In the genomic region with DNA sequence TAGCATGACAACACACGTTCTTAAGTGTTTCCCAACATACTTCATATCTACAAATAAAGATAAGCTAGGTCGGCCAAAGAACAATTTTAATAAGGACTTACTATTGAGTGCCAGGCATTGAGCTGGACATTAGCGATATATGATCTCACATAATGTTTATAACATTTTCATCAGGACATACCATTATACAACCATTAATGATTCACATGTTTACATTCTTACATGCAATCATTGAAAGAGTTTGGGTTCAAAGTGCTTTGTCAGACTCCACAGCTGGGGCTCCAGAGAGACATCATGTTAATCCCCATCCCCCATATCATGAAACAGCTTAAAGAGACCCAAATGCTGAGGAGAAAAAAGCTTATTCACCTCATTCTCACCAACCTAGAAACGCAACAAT, we compare ENCODE assay signal across 16 cellular contexts.
DNase-seq lines count a peak whose midpoint lies in the region; ATAC-seq and TF ChIP-seq lines count a peak whose summit lies in the region.
"Had no signal": no experiment of that assay in that cellular context is flagged by ENCODE, and none has a peak within 500 bp of the region (broad histone marks: within the 10 kb centered on the region; RNA-seq: fewer than 3 reads in every experiment).

No MANE protein-coding gene starts in this region.

- H4K20me1 ChIP-seq in GM23338 (replicated peaks; ENCODE audit: insufficient read depth) (0 out of 2 replicates have a peak, but pooled peaks cover 7% of the 10 kb centered on the region), smooth muscle cell (ENCODE audit: low read depth) (no peaks in the 10 kb centered on the region)

- no peaks in the 10 kb centered on the region for H3K27me3 ChIP-seq in GM23338 (ENCODE audit: insufficient read depth)
- H3K27me3 ChIP-seq in smooth muscle cell (ENCODE audit: low read depth), result no peaks in the 10 kb centered on the region
- no peaks in the 10 kb centered on the region for H3K27me3 ChIP-seq in left ventricle myocardium inferior (ENCODE audit: low read depth)

- DNase-seq in GM23338 (ENCODE audit: low spot score) (no peak), NCI-H69 (lab: John Stamatoyannopoulos, UW) (peak; percentile 5), iris pigment epithelial cell (ENCODE audit: low read depth) (peak; percentile 10), smooth muscle cell (lab: John Stamatoyannopoulos, UW; ENCODE audit: unreplicated experiment) (no peak), DMS114 treated with DMSO at 0.1 percent for 48 hours (lab: John Stamatoyannopoulos, UW; ENCODE audit: unreplicated experiment) (no peak), left ventricle myocardium inferior (no peak)
- DNase-seq: ACHN; C1 segment of cervical spinal cord; Calu3; CD4-positive, alpha-beta T cell; DMS 273 treated with DMSO at 0.1 percent for 48 hours; DMS79 treated with DMSO at 0.1 percent for 48 hours; EL had no signal

- H3K27me3 Mint-ChIP-seq in GM23338 (ENCODE audit: insufficient read depth, low read depth, poor library complexity), result peaks cover 4% of the 10 kb centered on the region
- H3K27me3 Mint-ChIP-seq: B cell had no signal

- H3K4me1 ChIP-seq in GM23338 (ENCODE audit: insufficient read depth) (peaks cover 14% of the 10 kb centered on the region), smooth muscle cell (ENCODE audit: low read depth) (peaks cover 25% of the 10 kb centered on the region), left ventricle myocardium inferior (peaks cover 3% of the 10 kb centered on the region)

- H3K4me2 ChIP-seq in GM23338, result no peak overlapping the region
- H3K4me2 ChIP-seq in smooth muscle cell, result no peak overlapping the region
- H3K4me2 ChIP-seq: KMS-11 had no signal

- H3K4me3 Mint-ChIP-seq in GM23338, result no peak overlapping the region
- H3K4me3 Mint-ChIP-seq: B cell; CD4-positive, alpha-beta T cell had no signal

- WGBS in smooth muscle cell (ENCODE audit: low lambda C conversion rate), result 40% methylated on average over 4 of the region's 4 CpGs

- intact Hi-C loops in left ventricle myocardium inferior (cut with micrococcal nuclease), result no loop called here

- ATAC-seq in GM23338 (no peak), GM18517 (IDR thresholded peaks at IDR 0.05; ENCODE audit: unreplicated experiment) (no peak)

- no peaks in the 10 kb centered on the region for H3K9me2 ChIP-seq in GM23338 (ENCODE audit: insufficient read depth)

- H3K4me1 Mint-ChIP-seq in GM23338, result peaks cover 29% of the 10 kb centered on the region

- peak overlapping the region; percentile 10 for H3K27ac Mint-ChIP-seq in GM23338
- H3K27ac Mint-ChIP-seq: CD4-positive, alpha-beta T cell had no signal

- H3K79me2 ChIP-seq in GM23338 (replicated peaks; ENCODE audit: insufficient read depth) (peaks cover 35% of the 10 kb centered on the region), smooth muscle cell (ENCODE audit: low read depth) (peaks cover 25% of the 10 kb centered on the region)

- H3K9me3 Mint-ChIP-seq in GM23338, result no peaks in the 10 kb centered on the region
- H3K9me3 Mint-ChIP-seq: CD4-positive, alpha-beta T cell had no signal

- H3K9me3 ChIP-seq in smooth muscle cell (replicated peaks; ENCODE audit: low read depth) (no peaks in the 10 kb centered on the region), left ventricle myocardium inferior (replicated peaks) (no peaks in the 10 kb centered on the region)

- TF ChIP-seq CTCF in GM23338 (conservative IDR thresholded peaks at IDR 0.05; ENCODE audit: low read depth in 2 of 2), result no peak
- no peak for TF ChIP-seq CTCF in smooth muscle cell (IDR thresholded peaks at IDR 0.05; ENCODE audit: borderline replicate concordance, insufficient read depth, poor library complexity, severe bottlenecking)
- no peak for TF ChIP-seq CTCF in left ventricle myocardium inferior (IDR thresholded peaks at IDR 0.05; ENCODE audit: borderline replicate concordance)

- H3K4me3 ChIP-seq in GM23338 (no peak overlapping the region), smooth muscle cell (no peak overlapping the region), left ventricle myocardium inferior (no peak overlapping the region)

- peak overlapping the region; percentile 53; the same call in 1 of the 2 replicates for H3K27ac ChIP-seq in GM23338 (ENCODE audit: low read depth)
- H3K27ac ChIP-seq in smooth muscle cell (ENCODE audit: low read depth), result peak overlapping the region; percentile 3
- H3K27ac ChIP-seq in left ventricle myocardium inferior (replicated peaks), result no peak overlapping the region
- H3K27ac ChIP-seq: KMS-11 had no signal

- no peak overlapping the region for H3K9ac ChIP-seq in smooth muscle cell (ENCODE audit: low read depth)
- H3K9ac ChIP-seq: KMS-11 had no signal

- H3F3A ChIP-seq in GM23338 (replicated peaks; ENCODE audit: low read depth) (no peaks in the 10 kb centered on the region), smooth muscle cell (ENCODE audit: low read depth) (peaks cover 27% of the 10 kb centered on the region)

- no peaks in the 10 kb centered on the region for H3K36me3 Mint-ChIP-seq in GM23338 (ENCODE audit: low read depth)

- H2AFZ ChIP-seq in GM23338 (no peak overlapping the region), smooth muscle cell (ENCODE audit: low read depth) (no peak overlapping the region)

- H3K36me3 ChIP-seq in GM23338 (ENCODE audit: insufficient read depth), result no peaks in the 10 kb centered on the region
- H3K36me3 ChIP-seq in smooth muscle cell (ENCODE audit: low read depth), result no peaks in the 10 kb centered on the region
- no peaks in the 10 kb centered on the region for H3K36me3 ChIP-seq in left ventricle myocardium inferior

TF ChIP-seq in GM23338, 12 proteins besides CTCF, POLR2A, EP300 and RAD21:
- TF ChIP-seq EZH2 (IDR thresholded peaks at IDR 0.05; ENCODE audit: low read depth, unreplicated experiment), result no peak
- TF ChIP-seq STAT1 (IDR thresholded peaks at IDR 0.05; ENCODE audit: unreplicated experiment), result no peak
- TF ChIP-seq, protein P1, sequence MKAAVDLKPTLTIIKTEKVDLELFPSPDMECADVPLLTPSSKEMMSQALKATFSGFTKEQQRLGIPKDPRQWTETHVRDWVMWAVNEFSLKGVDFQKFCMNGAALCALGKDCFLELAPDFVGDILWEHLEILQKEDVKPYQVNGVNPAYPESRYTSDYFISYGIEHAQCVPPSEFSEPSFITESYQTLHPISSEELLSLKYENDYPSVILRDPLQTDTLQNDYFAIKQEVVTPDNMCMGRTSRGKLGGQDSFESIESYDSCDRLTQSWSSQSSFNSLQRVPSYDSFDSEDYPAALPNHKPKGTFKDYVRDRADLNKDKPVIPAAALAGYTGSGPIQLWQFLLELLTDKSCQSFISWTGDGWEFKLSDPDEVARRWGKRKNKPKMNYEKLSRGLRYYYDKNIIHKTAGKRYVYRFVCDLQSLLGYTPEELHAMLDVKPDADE (IDR thresholded peaks at IDR 0.05), result no peak
- TF ChIP-seq, protein P2, sequence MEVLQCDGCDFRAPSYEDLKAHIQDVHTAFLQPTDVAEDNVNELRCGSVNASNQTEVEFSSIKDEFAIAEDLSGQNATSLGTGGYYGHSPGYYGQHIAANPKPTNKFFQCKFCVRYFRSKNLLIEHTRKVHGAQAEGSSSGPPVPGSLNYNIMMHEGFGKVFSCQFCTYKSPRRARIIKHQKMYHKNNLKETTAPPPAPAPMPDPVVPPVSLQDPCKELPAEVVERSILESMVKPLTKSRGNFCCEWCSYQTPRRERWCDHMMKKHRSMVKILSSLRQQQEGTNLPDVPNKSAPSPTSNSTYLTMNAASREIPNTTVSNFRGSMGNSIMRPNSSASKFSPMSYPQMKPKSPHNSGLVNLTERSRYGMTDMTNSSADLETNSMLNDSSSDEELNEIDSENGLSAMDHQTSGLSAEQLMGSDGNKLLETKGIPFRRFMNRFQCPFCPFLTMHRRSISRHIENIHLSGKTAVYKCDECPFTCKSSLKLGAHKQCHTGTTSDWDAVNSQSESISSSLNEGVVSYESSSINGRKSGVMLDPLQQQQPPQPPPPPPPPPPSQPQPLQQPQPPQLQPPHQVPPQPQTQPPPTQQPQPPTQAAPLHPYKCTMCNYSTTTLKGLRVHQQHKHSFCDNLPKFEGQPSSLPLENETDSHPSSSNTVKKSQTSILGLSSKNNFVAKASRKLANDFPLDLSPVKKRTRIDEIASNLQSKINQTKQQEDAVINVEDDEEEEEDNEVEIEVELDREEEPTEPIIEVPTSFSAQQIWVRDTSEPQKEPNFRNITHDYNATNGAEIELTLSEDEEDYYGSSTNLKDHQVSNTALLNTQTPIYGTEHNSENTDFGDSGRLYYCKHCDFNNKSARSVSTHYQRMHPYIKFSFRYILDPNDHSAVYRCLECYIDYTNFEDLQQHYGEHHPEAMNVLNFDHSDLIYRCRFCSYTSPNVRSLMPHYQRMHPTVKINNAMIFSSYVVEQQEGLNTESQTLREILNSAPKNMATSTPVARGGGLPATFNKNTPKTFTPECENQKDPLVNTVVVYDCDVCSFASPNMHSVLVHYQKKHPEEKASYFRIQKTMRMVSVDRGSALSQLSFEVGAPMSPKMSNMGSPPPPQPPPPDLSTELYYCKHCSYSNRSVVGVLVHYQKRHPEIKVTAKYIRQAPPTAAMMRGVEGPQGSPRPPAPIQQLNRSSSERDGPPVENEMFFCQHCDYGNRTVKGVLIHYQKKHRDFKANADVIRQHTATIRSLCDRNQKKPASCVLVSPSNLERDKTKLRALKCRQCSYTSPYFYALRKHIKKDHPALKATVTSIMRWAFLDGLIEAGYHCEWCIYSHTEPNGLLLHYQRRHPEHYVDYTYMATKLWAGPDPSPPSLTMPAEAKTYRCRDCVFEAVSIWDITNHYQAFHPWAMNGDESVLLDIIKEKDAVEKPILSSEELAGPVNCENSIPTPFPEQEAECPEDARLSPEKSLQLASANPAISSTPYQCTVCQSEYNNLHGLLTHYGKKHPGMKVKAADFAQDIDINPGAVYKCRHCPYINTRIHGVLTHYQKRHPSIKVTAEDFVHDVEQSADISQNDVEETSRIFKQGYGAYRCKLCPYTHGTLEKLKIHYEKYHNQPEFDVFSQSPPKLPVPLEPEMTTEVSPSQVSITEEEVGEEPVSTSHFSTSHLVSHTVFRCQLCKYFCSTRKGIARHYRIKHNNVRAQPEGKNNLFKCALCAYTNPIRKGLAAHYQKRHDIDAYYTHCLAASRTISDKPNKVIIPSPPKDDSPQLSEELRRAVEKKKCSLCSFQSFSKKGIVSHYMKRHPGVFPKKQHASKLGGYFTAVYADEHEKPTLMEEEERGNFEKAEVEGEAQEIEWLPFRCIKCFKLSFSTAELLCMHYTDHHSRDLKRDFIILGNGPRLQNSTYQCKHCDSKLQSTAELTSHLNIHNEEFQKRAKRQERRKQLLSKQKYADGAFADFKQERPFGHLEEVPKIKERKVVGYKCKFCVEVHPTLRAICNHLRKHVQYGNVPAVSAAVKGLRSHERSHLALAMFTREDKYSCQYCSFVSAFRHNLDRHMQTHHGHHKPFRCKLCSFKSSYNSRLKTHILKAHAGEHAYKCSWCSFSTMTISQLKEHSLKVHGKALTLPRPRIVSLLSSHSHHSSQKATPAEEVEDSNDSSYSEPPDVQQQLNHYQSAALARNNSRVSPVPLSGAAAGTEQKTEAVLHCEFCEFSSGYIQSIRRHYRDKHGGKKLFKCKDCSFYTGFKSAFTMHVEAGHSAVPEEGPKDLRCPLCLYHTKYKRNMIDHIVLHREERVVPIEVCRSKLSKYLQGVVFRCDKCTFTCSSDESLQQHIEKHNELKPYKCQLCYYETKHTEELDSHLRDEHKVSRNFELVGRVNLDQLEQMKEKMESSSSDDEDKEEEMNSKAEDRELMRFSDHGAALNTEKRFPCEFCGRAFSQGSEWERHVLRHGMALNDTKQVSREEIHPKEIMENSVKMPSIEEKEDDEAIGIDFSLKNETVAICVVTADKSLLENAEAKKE (CRISPR knock-in tag; IDR thresholded peaks at IDR 0.05), result no peak
TF ChIP-seq in GM23338: peak in this region for 0.

Comparison
In these comparisons a context has a peak if more than half of its experiments do, and no peak if none do; other contexts are left out.
1. DNase-seq: peak in NCI-H69 (single experiment) and iris pigment epithelial cell (single experiment); none in GM23338 (single experiment), smooth muscle cell (single experiment), DMS114 treated with DMSO at 0.1 percent for 48 hours (single experiment) and left ventricle myocardium inferior (single experiment).